Comparison of ENCODE assay signal across 16 cellular contexts in genomic region chr9:98852961-98853360, GRCh38. TPM values are rescaled to one million over a fixed set of nuclear protein-coding genes. Genes with fewer than 3 reads are reported as not detected.
DNase-seq lines count a peak whose midpoint lies in the region; ATAC-seq and TF ChIP-seq lines count a peak whose summit lies in the region.
"Had no signal": no experiment of that assay in that cellular context is flagged by ENCODE, and none has a peak within 500 bp of the region (broad histone marks: within the 10 kb centered on the region; RNA-seq: fewer than 3 reads in every experiment).

No MANE protein-coding gene starts in this region.

- H3K4me1 ChIP-seq in BLaER1 (peaks cover 17% of the 10 kb centered on the region), OCI-LY1 (ENCODE audit: insufficient read depth, low read length, severe bottlenecking) (peaks cover 16% of the 10 kb centered on the region), smooth muscle cell (ENCODE audit: low read depth) (peaks cover 2% of the 10 kb centered on the region)

- H3K4me1 Mint-ChIP-seq in activated naive CD8-positive, alpha-beta T cell treated with anti-CD3 and anti-CD28 coated beads, Interleukin-2, amount 50 U/mL, for 24 hours, result peaks cover 8% of the 10 kb centered on the region
- H3K4me1 Mint-ChIP-seq: B cell had no signal

- no peak overlapping the region for H3K27ac Mint-ChIP-seq in activated naive CD8-positive, alpha-beta T cell treated with anti-CD3 and anti-CD28 coated beads, Interleukin-2, amount 50 U/mL, for 24 hours
- H3K27ac Mint-ChIP-seq: B cell; CD4-positive, alpha-beta T cell; GM23338 had no signal

- H3K4me2 ChIP-seq in BLaER1, result peak overlapping the region; percentile 17; the same call in 1 of the 2 replicates
- peak overlapping the region; percentile 10; the same call in 1 of the 2 replicates for H3K4me2 ChIP-seq in OCI-LY1 (ENCODE audit: low read length)
- peak overlapping the region; percentile 9 for H3K4me2 ChIP-seq in smooth muscle cell
- H3K4me2 ChIP-seq: GM23338 had no signal

- peaks cover 7% of the 10 kb centered on the region for H3K27me3 Mint-ChIP-seq in activated naive CD8-positive, alpha-beta T cell treated with anti-CD3 and anti-CD28 coated beads, Interleukin-2, amount 50 U/mL, for 24 hours
- H3K27me3 Mint-ChIP-seq: CD4-positive, alpha-beta T cell had no signal

- peaks cover 12% of the 10 kb centered on the region for H3K9me3 ChIP-seq in BLaER1
- H3K9me3 ChIP-seq in OCI-LY1 (ENCODE audit: low read length), result peaks cover 3% of the 10 kb centered on the region; the same call in 1 of the 2 replicates
- no peaks in the 10 kb centered on the region for H3K9me3 ChIP-seq in smooth muscle cell (replicated peaks; ENCODE audit: low read depth)
- H3K9me3 ChIP-seq: Caco-2 had no signal

- H3F3A ChIP-seq in OCI-LY1 (ENCODE audit: insufficient read depth, low read length) (no peaks in the 10 kb centered on the region), smooth muscle cell (ENCODE audit: low read depth) (peaks cover 38% of the 10 kb centered on the region)

- H3K36me3 ChIP-seq in BLaER1, result no peaks in the 10 kb centered on the region
- peaks cover 4% of the 10 kb centered on the region; the same call in 1 of the 2 replicates for H3K36me3 ChIP-seq in OCI-LY1 (ENCODE audit: insufficient read depth, low read length)
- H3K36me3 ChIP-seq in smooth muscle cell (ENCODE audit: low read depth), result no peaks in the 10 kb centered on the region

- no peaks in the 10 kb centered on the region for H3K9me2 ChIP-seq in OCI-LY1 (ENCODE audit: low read depth, low read length)

- WGBS in smooth muscle cell (ENCODE audit: low lambda C conversion rate), result 88% methylated on average over 2 of the region's 2 CpGs

- no peaks in the 10 kb centered on the region for H3K36me3 Mint-ChIP-seq in activated naive CD8-positive, alpha-beta T cell treated with anti-CD3 and anti-CD28 coated beads, Interleukin-2, amount 50 U/mL, for 24 hours (ENCODE audit: low read depth)

- peak; percentile 19 for ATAC-seq in esophagus mucosa
- ATAC-seq in HG03097 (IDR thresholded peaks at IDR 0.05; ENCODE audit: low FRiP score, unreplicated experiment), result no peak
- no peak for ATAC-seq in activated naive CD8-positive, alpha-beta T cell treated with anti-CD3 and anti-CD28 coated beads, Interleukin-2, amount 50 U/mL, for 24 hours
- ATAC-seq in HG02571 (IDR thresholded peaks at IDR 0.05; ENCODE audit: unreplicated experiment), result no peak
- ATAC-seq: GM23338, HepG2 had no signal

- no peak for TF ChIP-seq CTCF in OCI-LY1 (IDR thresholded peaks at IDR 0.05; ENCODE audit: low read length)
- TF ChIP-seq CTCF in smooth muscle cell (IDR thresholded peaks at IDR 0.05; ENCODE audit: borderline replicate concordance, insufficient read depth, poor library complexity, severe bottlenecking), result no peak

- H3K27me3 ChIP-seq in BLaER1 (no peaks in the 10 kb centered on the region), OCI-LY1 (ENCODE audit: insufficient read depth, low read length) (no peaks in the 10 kb centered on the region; the same call in 1 of the 2 replicates), smooth muscle cell (ENCODE audit: low read depth) (no peaks in the 10 kb centered on the region)

- H3K79me2 ChIP-seq in OCI-LY1 (ENCODE audit: insufficient read depth, low read length), result no peaks in the 10 kb centered on the region
- no peaks in the 10 kb centered on the region for H3K79me2 ChIP-seq in smooth muscle cell (ENCODE audit: low read depth)

- H2AFZ ChIP-seq in OCI-LY1 (ENCODE audit: low read length) (no peak overlapping the region), smooth muscle cell (ENCODE audit: low read depth) (no peak overlapping the region)
- H2AFZ ChIP-seq: GM23338 had no signal

- no peak overlapping the region for H3K27ac ChIP-seq in BLaER1
- no peak overlapping the region for H3K27ac ChIP-seq in OCI-LY1 (ENCODE audit: low read depth, low read length, poor library complexity, severe bottlenecking)
- H3K27ac ChIP-seq in smooth muscle cell (ENCODE audit: low read depth), result peak overlapping the region; percentile 84
- H3K27ac ChIP-seq: C4-2B had no signal

- no peak overlapping the region for H3K4me3 ChIP-seq in BLaER1
- no peak overlapping the region for H3K4me3 ChIP-seq in OCI-LY1 (ENCODE audit: low read depth, low read length, poor library complexity, severe bottlenecking)
- H3K4me3 ChIP-seq in smooth muscle cell, result no peak overlapping the region
- H3K4me3 ChIP-seq: GM23338 had no signal

- H3K9me3 Mint-ChIP-seq in activated naive CD8-positive, alpha-beta T cell treated with anti-CD3 and anti-CD28 coated beads, Interleukin-2, amount 50 U/mL, for 24 hours, result peaks cover 14% of the 10 kb centered on the region
- H3K9me3 Mint-ChIP-seq: CD4-positive, alpha-beta T cell; GM23338 had no signal

- DNase-seq in smooth muscle cell (lab: John Stamatoyannopoulos, UW; ENCODE audit: unreplicated experiment), result no peak
- no peak for DNase-seq in activated naive CD8-positive, alpha-beta T cell treated with anti-CD3 and anti-CD28 coated beads, Interleukin-2, amount 50 U/mL, for 24 hours
- DNase-seq: 8988T; Caco-2; CD4-positive, alpha-beta T cell; GDM1; HCEC 1CT had no signal

- no peaks in the 10 kb centered on the region for H4K20me1 ChIP-seq in BLaER1
- no peaks in the 10 kb centered on the region for H4K20me1 ChIP-seq in OCI-LY1 (ENCODE audit: insufficient read depth, low read length)
- H4K20me1 ChIP-seq in smooth muscle cell (ENCODE audit: low read depth), result no peaks in the 10 kb centered on the region

- H3K9ac ChIP-seq in BLaER1, result no peak overlapping the region
- H3K9ac ChIP-seq in OCI-LY1 (ENCODE audit: low read length), result no peak overlapping the region
- no peak overlapping the region for H3K9ac ChIP-seq in smooth muscle cell (ENCODE audit: low read depth)

- no peak overlapping the region for H3K4me3 Mint-ChIP-seq in activated naive CD8-positive, alpha-beta T cell treated with anti-CD3 and anti-CD28 coated beads, Interleukin-2, amount 50 U/mL, for 24 hours
- H3K4me3 Mint-ChIP-seq: B cell; CD4-positive, alpha-beta T cell; GM23338 had no signal

RNA-seq across cellular contexts. Expression of gene GALNT12, which starts 45.5 kb away (rescaled TPM):
- total RNA-seq in esophagus mucosa, result 16.6 TPM
- 1.7 and 2.6 TPM in 2 replicates for total RNA-seq in smooth muscle cell
- polyA plus RNA-seq in smooth muscle cell, result 2.9 and 4.0 TPM in 2 replicates
- polyA plus RNA-seq: HepG2 had no signal

RNA-seq across cellular contexts. Expression of gene ANKS6, which starts 56.6 kb away (rescaled TPM):
- 13.8 TPM for total RNA-seq in esophagus mucosa
- total RNA-seq in smooth muscle cell, result 6.6 and 10.5 TPM in 2 replicates
- 13.6 and 15.5 TPM in 2 replicates for polyA plus RNA-seq in smooth muscle cell
